Comparison of ENCODE assay signal across 8 cellular contexts in genomic region chr4:24473309-24473721, GRCh38.
A peak's percentile ranks its signal among the peaks of the same experiment; 100 is the strongest.
DNase-seq lines count a peak whose midpoint lies in the region; ATAC-seq and TF ChIP-seq lines count a peak whose summit lies in the region.

No MANE protein-coding gene starts in this region.

- DNase-seq in stimulated activated naive CD8-positive, alpha-beta T cell treated with anti-CD3 and anti-CD28 coated beads, Interleukin-15, Interleukin-2, amounts not matched to agents 100 U/mL and 50 U/mL, for 24 hours = no peak
- peak; percentile 29 for DNase-seq in NCI-H82 treated with DMSO at 0.1 percent for 48 hours (lab: John Stamatoyannopoulos, UW; ENCODE audit: unreplicated experiment)
- DNase-seq in cardiac fibroblast (ENCODE audit: low read depth in 2 of 2) = peak; percentile 39 to 42
- peak; percentile 47 for DNase-seq in kidney tubule cell (ENCODE audit: low spot score)
- peak in 10 of 49 donors; percentile 8 to 49 (median 21) for DNase-seq in substantia nigra (lab: John Stamatoyannopoulos, UW)

- peak overlapping the region; percentile 90 for H3K4me3 Mint-ChIP-seq in stimulated activated naive CD8-positive, alpha-beta T cell treated with anti-CD3 and anti-CD28 coated beads, Interleukin-15, Interleukin-2, amounts not matched to agents 100 ng/mL and 50 ng/mL, for 24 hours

- H3K27ac Mint-ChIP-seq in stimulated activated naive CD8-positive, alpha-beta T cell treated with anti-CD3 and anti-CD28 coated beads, Interleukin-15, Interleukin-2, amounts not matched to agents 100 ng/mL and 50 ng/mL, for 24 hours = peak overlapping the region; percentile 28

- peak overlapping the region; percentile 49 for H3K27ac ChIP-seq in substantia nigra (ENCODE audit: low read depth, low read length, poor library complexity, severe bottlenecking)

- peak overlapping the region; percentile 61 to 66 for H3K4me3 ChIP-seq in cardiac fibroblast (replicated peaks in 1 of 2; ENCODE audit: low read depth in 2 of 2, low read length in 2 of 2)

- no peaks in the 10 kb centered on the region for H3K9me3 Mint-ChIP-seq in stimulated activated naive CD8-positive, alpha-beta T cell treated with anti-CD3 and anti-CD28 coated beads, Interleukin-15, Interleukin-2, amounts not matched to agents 100 ng/mL and 50 ng/mL, for 24 hours

- no peak for ATAC-seq in stimulated activated naive CD8-positive, alpha-beta T cell treated with anti-CD3 and anti-CD28 coated beads, Interleukin-15, Interleukin-2, amounts not matched to agents 100 U/mL and 50 U/mL, for 24 hours
- ATAC-seq in GM21717 (IDR thresholded peaks at IDR 0.05; ENCODE audit: unreplicated experiment) = no peak
- ATAC-seq in HG03378 (IDR thresholded peaks at IDR 0.05; ENCODE audit: unreplicated experiment) = no peak

- no peak for TF ChIP-seq CTCF in cardiac fibroblast (IDR thresholded peaks at IDR 0.05; ENCODE audit: low read depth, low read length)

- H3K4me1 Mint-ChIP-seq in stimulated activated naive CD8-positive, alpha-beta T cell treated with anti-CD3 and anti-CD28 coated beads, Interleukin-15, Interleukin-2, amounts not matched to agents 100 ng/mL and 50 ng/mL, for 24 hours (ENCODE audit: low read depth) = peaks cover 35% of the 10 kb centered on the region

- peaks cover 85% of the 10 kb centered on the region for H3K27me3 Mint-ChIP-seq in stimulated activated naive CD8-positive, alpha-beta T cell treated with anti-CD3 and anti-CD28 coated beads, Interleukin-15, Interleukin-2, amounts not matched to agents 100 ng/mL and 50 ng/mL, for 24 hours

- no peaks in the 10 kb centered on the region for H3K36me3 Mint-ChIP-seq in stimulated activated naive CD8-positive, alpha-beta T cell treated with anti-CD3 and anti-CD28 coated beads, Interleukin-15, Interleukin-2, amounts not matched to agents 100 ng/mL and 50 ng/mL, for 24 hours (ENCODE audit: low read depth)
